Comparison of ENCODE assay signal across 34 cellular contexts in the genomic region with DNA sequence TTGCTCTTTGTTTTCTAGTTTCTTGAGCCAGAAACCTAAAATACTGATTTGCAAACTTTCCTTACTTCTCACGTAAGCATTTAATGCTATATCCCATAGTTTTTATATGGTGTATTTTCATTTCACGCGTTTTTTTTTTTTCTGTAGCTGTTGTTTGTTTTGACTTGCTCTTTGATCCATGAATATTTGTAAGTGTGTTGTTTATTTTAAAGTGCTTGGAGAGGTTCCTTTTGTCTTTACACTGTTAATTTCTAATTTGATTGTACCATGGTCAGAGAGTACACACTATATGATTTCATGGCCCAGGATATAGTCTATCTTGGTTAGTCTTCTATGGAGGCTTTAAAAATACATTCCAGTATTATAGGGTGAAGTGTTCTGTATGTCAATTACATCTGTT.
"Had no signal": no experiment of that assay in that cellular context is flagged by ENCODE, and none has a peak within 500 bp of the region (broad histone marks: within the 10 kb centered on the region; RNA-seq: fewer than 3 reads in every experiment).

No MANE protein-coding gene starts in this region.

- H3K9me3 ChIP-seq: body of pancreas, breast epithelium had no signal

- H3K4me1 ChIP-seq: breast epithelium had no signal

- H3K27ac ChIP-seq: adrenal gland, body of pancreas, brain microvascular endothelial cell, breast epithelium, VCaP had no signal

- DNase-seq: activated B cell treated with CpG ODN at 0.5 μM for 24 hours; activated CD4-positive, alpha-beta memory T cell treated with anti-CD3 and anti-CD28 coated beads for 36 hours; activated CD4-positive, alpha-beta T cell treated with anti-CD3 and anti-CD28 coated beads for 4 hours; activated CD4-positive, alpha-beta T cell treated with anti-CD3 and anti-CD28 coated beads, Interleukin-2, amount 10 ng/mL, durations not matched to agents 24 days and 14 days; activated CD4-positive, alpha-beta T cell treated with anti-CD3 and anti-CD28 coated beads, Interleukin-2, amount 50 U/mL, for 1 hour; activated CD4-positive, alpha-beta T cell treated with anti-CD3 and anti-CD28 coated beads, Interleukin-2, amount 50 U/mL, for 4 hours; activated CD4-positive, CD25-positive, alpha-beta regulatory T cell treated with anti-CD3 and anti-CD28 coated beads, Interleukin-2, amount 50 U/mL, for 72 hours; activated CD8-positive, alpha-beta memory T cell treated with anti-CD3 and anti-CD28 coated beads, Interleukin-2, amount 50 U/mL, for 4 hours; activated CD8-positive, alpha-beta T cell treated with anti-CD3 and anti-CD28 coated beads for 36 hours; activated effector memory CD4-positive, alpha-beta T cell treated with anti-CD3 and anti-CD28 coated beads, Interleukin-2, amount 50 U/mL, for 16 hours; activated gamma-delta T cell treated with Interleukin-2 at 50 U/mL for 16 hours; activated naive CD4-positive, alpha-beta T cell; activated naive CD4-positive, alpha-beta T cell treated with anti-CD3 and anti-CD28 coated beads for 36 hours; activated naive CD4-positive, alpha-beta T cell treated with anti-CD3 and anti-CD28 coated beads, Interleukin-2, amount 50 U/mL, for 16 hours; activated naive CD8-positive, alpha-beta T cell treated with anti-CD3 and anti-CD28 coated beads for 36 hours; activated T-cell treated with anti-CD3 and anti-CD28 coated beads for 4 hours; activated T-cell treated with anti-CD3 and anti-CD28 coated beads, Interleukin-2, amount 50 U/mL, for 1 hour; activated T-cell treated with anti-CD3 and anti-CD28 coated beads, Interleukin-2, amount 50 U/mL, for 4 hours; activated T-cell treated with anti-CD3 and anti-CD28 coated beads, Interleukin-2, amount 50 U/mL, for 72 hours; adrenal gland; amniotic stem cell; aorta; body of pancreas; brain microvascular endothelial cell; central memory CD4-positive, alpha-beta T cell; T-helper 1 cell; T-helper 2 cell; T-helper 9 cell had no signal

- H3K4me3 ChIP-seq: adrenal gland, body of pancreas, breast epithelium had no signal

- H3K36me3 ChIP-seq: adrenal gland, brain microvascular endothelial cell, breast epithelium had no signal

- FAIRE-seq: astrocyte, TTC549 had no signal

- H3K27me3 ChIP-seq: adrenal gland, body of pancreas, brain microvascular endothelial cell, breast epithelium had no signal

- ATAC-seq: activated CD8-positive, alpha-beta T cell treated with anti-CD3 and anti-CD28 coated beads for 36 hours; activated naive CD4-positive, alpha-beta T cell treated with anti-CD3 and anti-CD28 coated beads, Interleukin-2, amount 50 U/mL, for 72 hours; activated T-cell treated with anti-CD3 and anti-CD28 coated beads, Interleukin-2, amount 50 U/mL, for 4 hours; activated T-cell treated with anti-CD3 and anti-CD28 coated beads, Interleukin-2, amount 50 U/mL, for 72 hours; activated T-helper 17 cell treated with anti-CD3 and anti-CD28 coated beads, Interleukin-2, amount 50 U/mL, for 72 hours; body of pancreas had no signal
